In the genomic region with DNA sequence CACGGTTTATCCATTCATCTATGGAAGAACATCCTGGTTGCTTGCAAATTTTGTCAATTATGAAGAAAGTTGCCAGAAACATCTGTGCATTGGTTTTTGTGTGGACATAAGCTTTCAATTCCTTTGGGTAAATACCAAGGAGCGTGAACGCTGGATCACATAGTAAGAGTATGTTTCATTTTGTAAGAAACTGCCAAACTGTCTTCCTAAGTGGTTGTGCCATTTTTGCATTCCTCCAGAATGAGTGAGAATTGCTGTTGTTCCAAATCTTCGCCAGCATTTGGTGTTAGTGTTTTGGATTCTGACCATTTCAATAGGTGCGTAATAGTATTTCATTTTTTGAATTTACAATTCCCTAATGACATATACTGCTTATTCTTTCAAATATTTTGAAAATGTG, we compare ENCODE assay signal across 29 cellular contexts.
"Had no signal": no experiment of that assay in that cellular context is flagged by ENCODE, and none has a peak within 500 bp of the region (broad histone marks: within the 10 kb centered on the region; RNA-seq: fewer than 3 reads in every experiment).

No MANE protein-coding gene starts in this region.

- DNase-seq: activated CD4-positive, alpha-beta memory T cell treated with anti-CD3 and anti-CD28 coated beads for 36 hours; activated CD4-positive, alpha-beta T cell treated with anti-CD3 and anti-CD28 coated beads for 36 hours; activated CD4-positive, alpha-beta T cell treated with anti-CD3 and anti-CD28 coated beads, Interleukin-2, amount 10 ng/mL, durations not matched to agents 24 days and 14 days; activated CD4-positive, CD25-positive, alpha-beta regulatory T cell; activated CD4-positive, CD25-positive, alpha-beta regulatory T cell treated with anti-CD3 and anti-CD28 coated beads, Interleukin-2, amount 50 U/mL, for 72 hours; activated CD8-positive, alpha-beta memory T cell treated with anti-CD3 and anti-CD28 coated beads, Interleukin-2, amount 10 ng/mL, durations not matched to agents 7 days and 5 days; activated CD8-positive, alpha-beta memory T cell treated with anti-CD3 and anti-CD28 coated beads, Interleukin-2, amount 50 U/mL, for 4 hours; activated CD8-positive, alpha-beta T cell treated with anti-CD3 and anti-CD28 coated beads, Interleukin-2, amount 10 ng/mL, durations not matched to agents 7 days and 5 days; activated effector memory CD4-positive, alpha-beta T cell treated with anti-CD3 and anti-CD28 coated beads, Interleukin-2, amount 50 U/mL, for 16 hours; activated naive CD4-positive, alpha-beta T cell treated with anti-CD3 and anti-CD28 coated beads for 36 hours; activated naive CD8-positive, alpha-beta T cell treated with anti-CD3 and anti-CD28 coated beads for 36 hours; activated naive CD8-positive, alpha-beta T cell treated with anti-CD3 and anti-CD28 coated beads, Interleukin-2, amount 50 U/mL, for 24 hours; activated T-cell treated with anti-CD3 and anti-CD28 coated beads, Interleukin-2, amount 50 U/mL, for 1 hour; activated T-cell treated with anti-CD3 and anti-CD28 coated beads, Interleukin-2, amount 50 U/mL, for 48 hours; central memory CD4-positive, alpha-beta T cell; cerebellar nuclear complex; colonic mucosa; effector CD8-positive, alpha-beta T cell; esophagus squamous epithelium; foreskin keratinocyte; gastrocnemius medialis; glutamatergic neuron; heart left ventricle; hypothalamus; T1000 had no signal

- H3K4me1 ChIP-seq: ascending aorta, breast epithelium, foreskin keratinocyte, gastrocnemius medialis, heart left ventricle had no signal

- H3K27me3 ChIP-seq: ascending aorta, breast epithelium, colonic mucosa had no signal

- ATAC-seq: activated CD4-positive, alpha-beta T cell treated with anti-CD3 and anti-CD28 coated beads for 36 hours; activated CD8-positive, alpha-beta memory T cell treated with anti-CD3 and anti-CD28 coated beads, Interleukin-2, amount 10 ng/mL, durations not matched to agents 7 days and 5 days; activated CD8-positive, alpha-beta T cell treated with anti-CD3 and anti-CD28 coated beads, Interleukin-2, amount 10 ng/mL, durations not matched to agents 7 days and 5 days; activated naive CD8-positive, alpha-beta T cell treated with anti-CD3 and anti-CD28 coated beads, Interleukin-2, amount 50 U/mL, for 24 hours; foreskin keratinocyte; gastrocnemius medialis; heart left ventricle had no signal

- H3K4me3 ChIP-seq: ascending aorta, breast epithelium, cardiac muscle cell, colonic mucosa, esophagus squamous epithelium, gastrocnemius medialis, heart left ventricle had no signal

- H3K9me3 ChIP-seq: ascending aorta, breast epithelium, colonic mucosa, esophagus squamous epithelium, gastrocnemius medialis, heart left ventricle had no signal

- H3K36me3 ChIP-seq: ascending aorta, breast epithelium, cardiac muscle cell, colonic mucosa, esophagus squamous epithelium, gastrocnemius medialis, heart left ventricle had no signal

- H3K27ac ChIP-seq: ascending aorta, breast epithelium, cardiac muscle cell, colonic mucosa, epithelial cell of prostate, esophagus squamous epithelium, foreskin keratinocyte, gastrocnemius medialis, heart left ventricle had no signal
